Comparison of ENCODE assay signal across 8 cellular contexts in the genomic region with DNA sequence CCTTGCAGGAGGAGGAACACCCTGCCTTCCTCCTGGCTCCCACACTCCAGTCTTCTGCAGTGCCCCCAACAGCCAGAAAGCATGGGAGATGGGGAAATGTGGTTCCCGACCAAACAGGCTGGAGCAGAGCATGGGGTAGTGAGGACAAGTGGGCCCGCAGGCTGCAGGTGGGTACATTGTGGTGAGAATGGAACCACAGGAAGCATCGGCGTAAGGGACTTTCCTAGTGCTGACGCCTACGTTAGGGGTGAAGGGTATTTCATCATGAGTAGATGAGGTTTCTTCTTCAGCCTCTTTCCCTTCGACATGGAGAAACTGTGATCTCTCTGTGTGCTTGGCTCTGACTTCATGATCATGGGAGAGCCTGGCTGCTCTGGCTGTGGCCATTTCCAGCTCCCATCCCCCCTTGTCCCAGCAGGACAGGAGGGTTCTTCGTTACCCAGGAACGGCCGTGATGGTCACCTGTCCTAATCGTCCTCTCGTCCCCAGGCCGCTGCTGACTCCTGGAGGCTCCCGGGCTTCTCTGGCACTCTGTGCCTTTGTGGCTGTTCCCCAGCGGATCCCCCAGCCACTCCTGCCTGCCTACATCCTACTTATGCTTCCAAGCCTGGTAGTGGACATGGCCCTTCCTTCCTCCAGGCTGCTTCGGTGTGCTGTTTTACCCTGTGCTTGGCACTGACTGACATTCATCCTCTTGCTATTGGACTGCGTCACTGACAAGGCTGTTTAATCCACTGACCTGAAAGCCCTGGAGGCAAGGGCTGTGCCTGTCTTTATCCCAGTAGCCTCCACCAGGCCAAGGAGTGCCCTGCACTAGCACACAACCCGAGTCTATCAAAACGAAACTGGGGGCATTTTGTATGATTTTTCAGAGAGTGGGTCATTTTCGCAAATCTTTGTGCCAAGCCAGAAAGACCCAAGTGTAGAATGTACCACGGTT.
DNase-seq lines count a peak whose midpoint lies in the region; ATAC-seq and TF ChIP-seq lines count a peak whose summit lies in the region.

No MANE protein-coding gene starts in this region.

- no peak overlapping the region for H4K91ac ChIP-seq in mesenchymal stem cell (ENCODE audit: low read length)

- H3K9me3 ChIP-seq in gastrocnemius medialis (no peaks in the 10 kb centered on the region), tibial artery (no peaks in the 10 kb centered on the region), mesenchymal stem cell (ENCODE audit: control insufficient read depth, low read length) (no peaks in the 10 kb centered on the region)

- H3K23ac ChIP-seq in mesenchymal stem cell (ENCODE audit: low read length in 2 of 2): no peak overlapping the region

- peaks cover 24% of the 10 kb centered on the region for H3K4me1 Mint-ChIP-seq in activated CD8-positive, alpha-beta memory T cell treated with anti-CD3 and anti-CD28 coated beads, Interleukin-2, amount 10 ng/mL, durations not matched to agents 7 days and 5 days

- POLR2A ChIA-PET in GM10248 (lab: Yijun Ruan, JAX): no interaction called here

- no peak overlapping the region for H3K18ac ChIP-seq in mesenchymal stem cell (ENCODE audit: low read depth in 1 of 2, low read length in 2 of 2)

- H2AK5ac ChIP-seq in mesenchymal stem cell (ENCODE audit: low read length, severe bottlenecking): no peak overlapping the region

- no peak overlapping the region for H3K4ac ChIP-seq in mesenchymal stem cell (ENCODE audit: low read depth in 1 of 2, low read length in 2 of 2)

- no peaks in the 10 kb centered on the region for H3K36me3 ChIP-seq in gastrocnemius medialis
- no peaks in the 10 kb centered on the region for H3K36me3 ChIP-seq in tibial artery
- no peaks in the 10 kb centered on the region for H3K36me3 ChIP-seq in mesenchymal stem cell (ENCODE audit: control insufficient read depth in 1 of 2, insufficient read depth in 2 of 2, low read depth in 1 of 2, low read length in 2 of 2)

- peak; percentile 76 for DNase-seq in GM10248 (ENCODE audit: extremely low spot score)
- DNase-seq in activated CD8-positive, alpha-beta memory T cell treated with anti-CD3 and anti-CD28 coated beads, Interleukin-2, amount 10 ng/mL, durations not matched to agents 7 days and 5 days: peak; percentile 84
- DNase-seq in gastrocnemius medialis: peak; percentile 48 to 64
- DNase-seq in NCI-H1436 (lab: John Stamatoyannopoulos, UW): no peak
- DNase-seq in tibial artery: no peak
- no peak for DNase-seq in mesenchymal stem cell
- DNase-seq in AG08395 (ENCODE audit: low spot score): no peak

- H2AFZ ChIP-seq in mesenchymal stem cell (ENCODE audit: low read depth, low read length): no peak overlapping the region

- H2BK5ac ChIP-seq in mesenchymal stem cell (ENCODE audit: low read depth, low read length, poor library complexity, severe bottlenecking): no peak overlapping the region

- in situ Hi-C loops in gastrocnemius medialis (cut with MboI; ENCODE audit: low sequenced_read_pairs in 4 of 4): no loop called here

- no peak overlapping the region for H3K14ac ChIP-seq in mesenchymal stem cell (ENCODE audit: low read length in 2 of 2)

- peak overlapping the region in 2 of 4 donors; percentile 13 to 25 for H3K4me3 ChIP-seq in gastrocnemius medialis
- no peak overlapping the region for H3K4me3 ChIP-seq in tibial artery
- H3K4me3 ChIP-seq in mesenchymal stem cell (ENCODE audit: insufficient read depth in 1 of 2, low read depth in 1 of 2, low read length in 2 of 2): no peak overlapping the region

- H3K27ac Mint-ChIP-seq in activated CD8-positive, alpha-beta memory T cell treated with anti-CD3 and anti-CD28 coated beads, Interleukin-2, amount 10 ng/mL, durations not matched to agents 7 days and 5 days: peak overlapping the region; percentile 87

- H3K36me3 Mint-ChIP-seq in activated CD8-positive, alpha-beta memory T cell treated with anti-CD3 and anti-CD28 coated beads, Interleukin-2, amount 10 ng/mL, durations not matched to agents 7 days and 5 days: peaks cover 4% of the 10 kb centered on the region

- ATAC-seq in HG02938 (IDR thresholded peaks at IDR 0.05; ENCODE audit: unreplicated experiment) (peak; percentile 74), gastrocnemius medialis (peak; percentile 74 to 90)
- peak; percentile 90 for ATAC-seq in activated CD8-positive, alpha-beta memory T cell treated with anti-CD3 and anti-CD28 coated beads, Interleukin-2, amount 10 ng/mL, durations not matched to agents 7 days and 5 days

- no peaks in the 10 kb centered on the region for H3K27me3 ChIP-seq in gastrocnemius medialis
- H3K27me3 ChIP-seq in tibial artery: no peaks in the 10 kb centered on the region
- no peaks in the 10 kb centered on the region for H3K27me3 ChIP-seq in mesenchymal stem cell (ENCODE audit: control insufficient read depth in 1 of 2, insufficient read depth in 1 of 2, low read length in 2 of 2)

- H2BK120ac ChIP-seq in mesenchymal stem cell (ENCODE audit: low read depth, low read length): no peak overlapping the region

- H3K4me1 ChIP-seq in gastrocnemius medialis (peaks cover 14 to 22% of the 10 kb centered on the region in 2 donors), tibial artery (no peaks in the 10 kb centered on the region), mesenchymal stem cell (ENCODE audit: control insufficient read depth, insufficient read depth, low read depth, low read length) (no peaks in the 10 kb centered on the region)

- peaks cover 2% of the 10 kb centered on the region for H3K27me3 Mint-ChIP-seq in activated CD8-positive, alpha-beta memory T cell treated with anti-CD3 and anti-CD28 coated beads, Interleukin-2, amount 10 ng/mL, durations not matched to agents 7 days and 5 days

- H3K4me2 ChIP-seq in mesenchymal stem cell (ENCODE audit: low read length, poor library complexity, severe bottlenecking): no peak overlapping the region

- no peaks in the 10 kb centered on the region for H3K79me1 ChIP-seq in mesenchymal stem cell (replicated peaks; ENCODE audit: low read length, poor library complexity, severe bottlenecking)

- H2BK12ac ChIP-seq in mesenchymal stem cell (ENCODE audit: low read length in 2 of 2): no peak overlapping the region

- 91% methylated on average over 21 of the region's 21 CpGs for WGBS in mesenchymal stem cell

- H4K8ac ChIP-seq in mesenchymal stem cell (ENCODE audit: low read length): no peak overlapping the region

- H3K9me3 Mint-ChIP-seq in activated CD8-positive, alpha-beta memory T cell treated with anti-CD3 and anti-CD28 coated beads, Interleukin-2, amount 10 ng/mL, durations not matched to agents 7 days and 5 days (ENCODE audit: low read depth): no peaks in the 10 kb centered on the region

- intact Hi-C loops in gastrocnemius medialis (cut with DNase I; ENCODE audit: low total_unique reads) (no loop called here), tibial artery (cut with DNase I; ENCODE audit: low total_unique reads) (no loop called here)

- no peak for TF ChIP-seq POLR2A in gastrocnemius medialis (IDR thresholded peaks at IDR 0.05)

- CTCF ChIA-PET in GM10248 (lab: Yijun Ruan, JAX): no interaction called here
- CTCF ChIA-PET in activated CD8-positive, alpha-beta memory T cell treated with anti-CD3 and anti-CD28 coated beads, Interleukin-2, amount 10 ng/mL, durations not matched to agents 7 days and 5 days (lab: Charles Lee): no interaction called here

- no peak overlapping the region for H2BK15ac ChIP-seq in mesenchymal stem cell (ENCODE audit: low read depth, poor library complexity, severe bottlenecking)

- H3K9ac ChIP-seq in mesenchymal stem cell (ENCODE audit: low read length): no peak overlapping the region

- no peak for TF ChIP-seq CTCF in GM10248 (IDR thresholded peaks at IDR 0.05; ENCODE audit: control extremely low read depth, extremely low read depth, low read depth, missing control alignments)
- peak in 1 of 5 experiments; percentile 14 for TF ChIP-seq CTCF in gastrocnemius medialis (IDR thresholded peaks at IDR 0.05 in 4 of 5, conservative IDR thresholded peaks at IDR 0.05 in 1 of 5)
- TF ChIP-seq CTCF in tibial artery (IDR thresholded peaks at IDR 0.05): no peak

- peak overlapping the region; percentile 21 for H3K4me3 Mint-ChIP-seq in activated CD8-positive, alpha-beta memory T cell treated with anti-CD3 and anti-CD28 coated beads, Interleukin-2, amount 10 ng/mL, durations not matched to agents 7 days and 5 days

- peak overlapping the region; percentile 23 to 82 (median 58) for H3K27ac ChIP-seq in gastrocnemius medialis
- no peak overlapping the region for H3K27ac ChIP-seq in tibial artery
- H3K27ac ChIP-seq in mesenchymal stem cell (ENCODE audit: low read length, poor library complexity, severe bottlenecking): no peak overlapping the region

Comparison
In these comparisons a context has a peak if more than half of its experiments do, and no peak if none do; other contexts are left out.
1. DNase-seq: peak in GM10248 (single experiment), activated CD8-positive, alpha-beta memory T cell treated with anti-CD3 and anti-CD28 coated beads, Interleukin-2, amount 10 ng/mL, durations not matched to agents 7 days and 5 days (single experiment) and gastrocnemius medialis (2 of 2); none in NCI-H1436 (single experiment), tibial artery (0 of 2), mesenchymal stem cell (single experiment) and AG08395 (single experiment).
2. H3K27ac ChIP-seq: peak in gastrocnemius medialis (4 of 4); none in tibial artery (0 of 2) and mesenchymal stem cell (single experiment).
3. Peak in every context shown above with its lines, with median percentiles within 50 percentile points of each other: ATAC-seq.